8 cellular contexts compared by ENCODE assay signal in genomic region chr16:81608515-81609209, GRCh38.
A peak's percentile ranks its signal among the peaks of the same experiment; 100 is the strongest.
DNase-seq lines count a peak whose midpoint lies in the region; ATAC-seq and TF ChIP-seq lines count a peak whose summit lies in the region.
"Had no signal": no experiment of that assay in that cellular context is flagged by ENCODE, and none has a peak within 500 bp of the region (broad histone marks: within the 10 kb centered on the region; RNA-seq: fewer than 3 reads in every experiment).

No MANE protein-coding gene starts in this region.

- no peaks in the 10 kb centered on the region for H3K27me3 ChIP-seq in gastroesophageal sphincter

- no peak for TF ChIP-seq POLR2A in gastroesophageal sphincter (IDR thresholded peaks at IDR 0.05)
- TF ChIP-seq POLR2A in GM18505 (IDR thresholded peaks at IDR 0.05; ENCODE audit: borderline replicate concordance, extremely low read depth, insufficient read depth, insufficient read length) = no peak

- TF ChIP-seq EP300 in gastroesophageal sphincter (IDR thresholded peaks at IDR 0.05) = no peak

- 73% methylated on average over 7 of the region's 13 CpGs; no CpG with 5 or more reads in 1 of the 2 donors for WGBS in gastroesophageal sphincter (ENCODE audit: low coverage in 1 of 2), 2 donors

- ATAC-seq in GM19023 (IDR thresholded peaks at IDR 0.05; ENCODE audit: unreplicated experiment) (peak; percentile 69), gastroesophageal sphincter (peak; percentile 68), GM19452 (IDR thresholded peaks at IDR 0.05; ENCODE audit: unreplicated experiment) (no peak), GM18505 (IDR thresholded peaks at IDR 0.05; ENCODE audit: unreplicated experiment) (no peak), HG02852 (IDR thresholded peaks at IDR 0.05; ENCODE audit: unreplicated experiment) (no peak)

- peaks cover 3 to 52% (median 39%) of the 10 kb centered on the region in 3 donors for H3K4me1 ChIP-seq in gastroesophageal sphincter

- peak; percentile 49 for DNase-seq in SKM-1 (lab: John Stamatoyannopoulos, UW; ENCODE audit: unreplicated experiment)
- peak; percentile 71 for DNase-seq in superior temporal gyrus (ENCODE audit: extremely low spot score)
- DNase-seq: NCI-H510A had no signal

- H3K27ac ChIP-seq in gastroesophageal sphincter = peak overlapping the region in 3 of 4 donors; percentile 35 to 53 (median 51)

- no peak overlapping the region for H3K4me3 ChIP-seq in gastroesophageal sphincter

- peaks cover 0 to 17% of the 10 kb centered on the region in 2 donors for H3K36me3 ChIP-seq in gastroesophageal sphincter

- no peaks in the 10 kb centered on the region for H3K9me3 ChIP-seq in gastroesophageal sphincter

- TF ChIP-seq CTCF in gastroesophageal sphincter (IDR thresholded peaks at IDR 0.05) = no peak

Comparison
In these comparisons a context has a peak if more than half of its experiments do, and no peak if none do; other contexts are left out.
1. ATAC-seq: peak in GM19023 (single experiment) and gastroesophageal sphincter (single experiment); none in GM19452 (single experiment), GM18505 (single experiment) and HG02852 (single experiment).